8 cellular contexts compared by ENCODE assay signal in the genomic region with DNA sequence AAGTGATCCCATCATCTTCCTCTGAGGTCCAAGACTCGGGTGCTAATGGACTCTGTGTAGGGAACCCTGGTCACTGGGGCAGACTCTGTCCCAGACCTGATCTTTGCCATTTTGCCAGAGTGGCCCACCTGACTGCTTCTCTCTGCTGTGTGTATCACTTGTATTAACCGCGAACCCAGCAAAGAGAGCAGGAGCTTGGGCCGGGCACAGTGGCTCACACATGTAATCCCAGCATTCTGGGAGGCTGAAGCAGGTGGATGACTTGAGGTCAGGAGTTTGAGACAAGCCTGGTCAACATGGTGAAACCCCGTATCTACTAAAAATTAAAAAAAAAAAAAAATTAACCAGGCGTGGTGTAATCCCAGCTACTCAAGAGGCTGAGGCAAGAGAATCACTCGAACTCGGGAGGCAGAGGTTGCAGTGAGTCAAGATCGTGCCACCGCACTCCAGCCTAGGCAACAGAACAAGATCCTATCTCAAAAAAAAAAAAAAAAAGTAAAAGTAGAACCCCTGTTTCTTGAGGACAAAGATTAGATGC. TPM values are rescaled to one million over a fixed set of nuclear protein-coding genes. Genes with fewer than 3 reads are reported as not detected.
DNase-seq lines count a peak whose midpoint lies in the region; ATAC-seq lines count a peak whose summit lies in the region.
"Had no signal": no experiment of that assay in that cellular context is flagged by ENCODE, and none has a peak within 500 bp of the region (broad histone marks: within the 10 kb centered on the region; RNA-seq: fewer than 3 reads in every experiment).

No MANE protein-coding gene starts in this region.

- intact Hi-C loops in activated T-helper 1 cell treated with anti-CD3 and anti-CD28 coated beads, Interleukin-12 subunit alpha, Interleukin-12 subunit beta, Interleukin-2, Interleukin-4 antibody, amounts not matched to agents 30 ng/mL and 10 ng/mL and 1 ng/mL, durations not matched to agents 14 hours and 24 hours and 36 hours (cut with micrococcal nuclease): no loop called here

- peaks cover 14% of the 10 kb centered on the region for H3K36me3 Mint-ChIP-seq in activated T-helper 1 cell treated with anti-CD3 and anti-CD28 coated beads, Interleukin-12 subunit alpha, Interleukin-12 subunit beta, Interleukin-2, Interleukin-4 antibody, amounts not matched to agents 30 ng/mL and 10 ng/mL and 1 ng/mL, durations not matched to agents 14 hours and 24 hours and 36 hours (ENCODE audit: low read depth)
- no peaks in the 10 kb centered on the region for H3K36me3 Mint-ChIP-seq in naive thymus-derived CD8-positive, alpha-beta T cell

- DNase-seq in Daoy (ENCODE audit: low read depth) (peak; percentile 76), NCI-H524 (lab: John Stamatoyannopoulos, UW) (no peak), superior temporal gyrus (ENCODE audit: extremely low spot score) (no peak)
- no peak for DNase-seq in Jurkat, Clone E6-1 (ENCODE audit: low read depth, low spot score)
- DNase-seq in activated T-helper 1 cell treated with anti-CD3 and anti-CD28 coated beads, Interleukin-12 subunit alpha, Interleukin-12 subunit beta, Interleukin-2, Interleukin-4 antibody, amounts not matched to agents 30 ng/mL and 10 ng/mL and 1 ng/mL, durations not matched to agents 14 hours and 24 hours and 36 hours (ENCODE audit: low spot score): no peak
- DNase-seq in naive thymus-derived CD8-positive, alpha-beta T cell: no peak

- POLR2A ChIA-PET in naive thymus-derived CD8-positive, alpha-beta T cell (lab: Charles Lee): interaction anchor here (0.6 to 6.1 kb wide), 9 partner anchors 16 to 1413 kb away, joined by 3 to 46 read pairs (median 3); partner anchors contain the start of genes CLK3 and SEMA7A

- no peaks in the 10 kb centered on the region for H3K27me3 Mint-ChIP-seq in activated T-helper 1 cell treated with anti-CD3 and anti-CD28 coated beads, Interleukin-12 subunit alpha, Interleukin-12 subunit beta, Interleukin-2, Interleukin-4 antibody, amounts not matched to agents 30 ng/mL and 10 ng/mL and 1 ng/mL, durations not matched to agents 14 hours and 24 hours and 36 hours (ENCODE audit: insufficient read depth)
- no peaks in the 10 kb centered on the region for H3K27me3 Mint-ChIP-seq in naive thymus-derived CD8-positive, alpha-beta T cell

- H3K27ac Mint-ChIP-seq in activated T-helper 1 cell treated with anti-CD3 and anti-CD28 coated beads, Interleukin-12 subunit alpha, Interleukin-12 subunit beta, Interleukin-2, Interleukin-4 antibody, amounts not matched to agents 30 ng/mL and 10 ng/mL and 1 ng/mL, durations not matched to agents 14 hours and 24 hours and 36 hours: peak overlapping the region; percentile 85
- H3K27ac Mint-ChIP-seq in naive thymus-derived CD8-positive, alpha-beta T cell: peak overlapping the region; percentile 29 to 90 (median 77)

- peak overlapping the region; percentile 57 for H3K4me3 Mint-ChIP-seq in activated T-helper 1 cell treated with anti-CD3 and anti-CD28 coated beads, Interleukin-12 subunit alpha, Interleukin-12 subunit beta, Interleukin-2, Interleukin-4 antibody, amounts not matched to agents 30 ng/mL and 10 ng/mL and 1 ng/mL, durations not matched to agents 14 hours and 24 hours and 36 hours
- peak overlapping the region; percentile 39 to 79 (median 65) for H3K4me3 Mint-ChIP-seq in naive thymus-derived CD8-positive, alpha-beta T cell

- H3K9me3 Mint-ChIP-seq in activated T-helper 1 cell treated with anti-CD3 and anti-CD28 coated beads, Interleukin-12 subunit alpha, Interleukin-12 subunit beta, Interleukin-2, Interleukin-4 antibody, amounts not matched to agents 30 ng/mL and 10 ng/mL and 1 ng/mL, durations not matched to agents 14 hours and 24 hours and 36 hours: no peaks in the 10 kb centered on the region
- no peaks in the 10 kb centered on the region for H3K9me3 Mint-ChIP-seq in naive thymus-derived CD8-positive, alpha-beta T cell

- peak; percentile 2 to 21 for ATAC-seq in naive thymus-derived CD8-positive, alpha-beta T cell
- ATAC-seq in GM18873 (IDR thresholded peaks at IDR 0.05; ENCODE audit: low FRiP score, unreplicated experiment): no peak

- peaks cover 94% of the 10 kb centered on the region for H3K4me1 Mint-ChIP-seq in activated T-helper 1 cell treated with anti-CD3 and anti-CD28 coated beads, Interleukin-12 subunit alpha, Interleukin-12 subunit beta, Interleukin-2, Interleukin-4 antibody, amounts not matched to agents 30 ng/mL and 10 ng/mL and 1 ng/mL, durations not matched to agents 14 hours and 24 hours and 36 hours (ENCODE audit: low read depth)
- peaks cover 37 to 90% (median 85%) of the 10 kb centered on the region in 4 donors for H3K4me1 Mint-ChIP-seq in naive thymus-derived CD8-positive, alpha-beta T cell

- H3K4me3 ChIP-seq in Jurkat, Clone E6-1 (ENCODE audit: low read length): peak overlapping the region; percentile 38
- H3K4me3 ChIP-seq: hepatocyte had no signal

RNA-seq across cellular contexts. Expression of gene CYP11A1, which starts 32.9 kb away (rescaled TPM):
- 0.06 and 0.12 TPM in 2 replicates for total RNA-seq in Daoy (2014; rRNA removed; shearing (Covaris generic))
- polyA plus RNA-seq in Jurkat, Clone E6-1 (2012; ENCODE audit: insufficient read depth, insufficient read length): not detected
- not detected in 2 replicates for total RNA-seq in activated T-helper 1 cell treated with anti-CD3 and anti-CD28 coated beads, Interleukin-12 subunit alpha, Interleukin-12 subunit beta, Interleukin-2, Interleukin-4 antibody, amounts not matched to agents 30 ng/mL and 10 ng/mL and 1 ng/mL, durations not matched to agents 14 hours and 24 hours and 36 hours
- not detected for total RNA-seq in naive thymus-derived CD8-positive, alpha-beta T cell
- polyA plus RNA-seq in naive thymus-derived CD8-positive, alpha-beta T cell: not detected

RNA-seq across cellular contexts. Expression of gene SEMA7A, which starts 33.4 kb away (rescaled TPM):
- 36.2 and 48.3 TPM in 2 replicates for total RNA-seq in Daoy (2014; rRNA removed; shearing (Covaris generic))
- polyA plus RNA-seq in Jurkat, Clone E6-1 (2012; ENCODE audit: insufficient read depth, insufficient read length): 7.7 TPM
- total RNA-seq in activated T-helper 1 cell treated with anti-CD3 and anti-CD28 coated beads, Interleukin-12 subunit alpha, Interleukin-12 subunit beta, Interleukin-2, Interleukin-4 antibody, amounts not matched to agents 30 ng/mL and 10 ng/mL and 1 ng/mL, durations not matched to agents 14 hours and 24 hours and 36 hours: 102 TPM in 2 replicates
- 1 to 10 TPM; 3.2 TPM for total RNA-seq in naive thymus-derived CD8-positive, alpha-beta T cell
- polyA plus RNA-seq in naive thymus-derived CD8-positive, alpha-beta T cell: 1 to 10 TPM in 1 of 3 donors, under 1 TPM in 2; 0.09 to 1.7 (median 0.20) TPM
